Comparison of ENCODE assay signal across 15 cellular contexts in the genomic region with DNA sequence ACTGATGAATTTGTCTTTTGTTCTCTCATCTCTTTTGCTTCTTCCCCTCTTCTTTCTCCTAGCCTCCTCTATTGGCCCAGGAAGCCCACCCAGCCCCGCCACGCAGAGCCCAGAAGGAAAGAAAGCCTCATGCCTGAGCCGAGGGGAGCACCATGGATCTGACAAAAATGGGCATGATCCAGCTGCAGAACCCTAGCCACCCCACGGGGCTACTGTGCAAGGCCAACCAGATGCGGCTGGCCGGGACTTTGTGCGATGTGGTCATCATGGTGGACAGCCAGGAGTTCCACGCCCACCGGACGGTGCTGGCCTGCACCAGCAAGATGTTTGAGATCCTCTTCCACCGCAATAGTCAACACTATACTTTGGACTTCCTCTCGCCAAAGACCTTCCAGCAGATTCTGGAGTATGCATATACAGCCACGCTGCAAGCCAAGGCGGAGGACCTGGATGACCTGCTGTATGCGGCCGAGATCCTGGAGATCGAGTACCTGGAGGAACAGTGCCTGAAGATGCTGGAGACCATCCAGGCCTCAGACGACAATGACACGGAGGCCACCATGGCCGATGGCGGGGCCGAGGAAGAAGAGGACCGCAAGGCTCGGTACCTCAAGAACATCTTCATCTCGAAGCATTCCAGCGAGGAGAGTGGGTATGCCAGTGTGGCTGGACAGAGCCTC. TPM values are rescaled to one million over a fixed set of nuclear protein-coding genes. Genes with fewer than 3 reads are reported as not detected.
A peak's percentile ranks its signal among the peaks of the same experiment; 100 is the strongest.
DNase-seq lines count a peak whose midpoint lies in the region; ATAC-seq and TF ChIP-seq lines count a peak whose summit lies in the region.
"Had no signal": no experiment of that assay in that cellular context is flagged by ENCODE, and none has a peak within 500 bp of the region (broad histone marks: within the 10 kb centered on the region; RNA-seq: fewer than 3 reads in every experiment).

No MANE protein-coding gene starts in this region.

- peaks cover 71% of the 10 kb centered on the region for H3K4me1 ChIP-seq in lower lobe of right lung
- peaks cover 65% of the 10 kb centered on the region for H3K4me1 ChIP-seq in suprapubic skin
- peaks cover 4 to 94% (median 39%) of the 10 kb centered on the region in 6 donors for H3K4me1 ChIP-seq in spleen
- H3K4me1 ChIP-seq: BE2C had no signal

- no peaks in the 10 kb centered on the region for H3K9me3 Mint-ChIP-seq in chondrocyte (ENCODE audit: low read depth)
- H3K9me3 Mint-ChIP-seq: activated CD4-positive, alpha-beta memory T cell treated with anti-CD3 and anti-CD28 coated beads for 36 hours had no signal

- H3K9me3 ChIP-seq in lower lobe of right lung, result no peaks in the 10 kb centered on the region
- H3K9me3 ChIP-seq in suprapubic skin, result no peaks in the 10 kb centered on the region
- H3K9me3 ChIP-seq in spleen, result no peaks in the 10 kb centered on the region
- no peaks in the 10 kb centered on the region for H3K9me3 ChIP-seq in WERI-Rb-1 (ENCODE audit: severe bottlenecking)
- H3K9me3 ChIP-seq: BE2C, neutrophil had no signal

- H3K36me3 ChIP-seq in lower lobe of right lung (peaks cover 54% of the 10 kb centered on the region), suprapubic skin (peaks cover 51% of the 10 kb centered on the region), spleen (peaks cover 0 to 57% (median 19%) of the 10 kb centered on the region in 6 donors), WERI-Rb-1 (no peaks in the 10 kb centered on the region)
- H3K36me3 ChIP-seq: BE2C, neutrophil had no signal

- TF ChIP-seq EP300 in suprapubic skin (IDR thresholded peaks at IDR 0.05), result no peak

- 94% methylated on average over 24 of the region's 26 CpGs for WGBS in suprapubic skin
- WGBS in spleen, 5 donors, result 90 to 98% (median 95%) methylated on average over 24 to 26 of the region's 26 CpGs

- H3K27ac ChIP-seq in RWPE1, result peak overlapping the region; percentile 62
- H3K27ac ChIP-seq in lower lobe of right lung, result peak overlapping the region; percentile 98
- no peak overlapping the region for H3K27ac ChIP-seq in suprapubic skin
- H3K27ac ChIP-seq in spleen, result peak overlapping the region in 2 of 8 donors; percentile 94 to 95
- no peak overlapping the region for H3K27ac ChIP-seq in WERI-Rb-1
- H3K27ac ChIP-seq: neutrophil, skin epidermis had no signal

- no peak for TF ChIP-seq POLR2A in suprapubic skin (IDR thresholded peaks at IDR 0.05)
- TF ChIP-seq POLR2A in spleen (IDR thresholded peaks at IDR 0.05), result no peak

- peaks cover 30% of the 10 kb centered on the region for H3K4me1 Mint-ChIP-seq in chondrocyte (ENCODE audit: low read depth)

- peaks cover 40% of the 10 kb centered on the region for H3K36me3 Mint-ChIP-seq in chondrocyte (ENCODE audit: low read depth)
- H3K36me3 Mint-ChIP-seq: activated CD4-positive, alpha-beta memory T cell treated with anti-CD3 and anti-CD28 coated beads for 36 hours had no signal

- H3K27me3 ChIP-seq in lower lobe of right lung (ENCODE audit: low read depth) (peaks cover 5% of the 10 kb centered on the region), suprapubic skin (no peaks in the 10 kb centered on the region), spleen (replicated peaks in 1 of 7) (peaks cover 0 to 36% (median 11%) of the 10 kb centered on the region in 7 donors), WERI-Rb-1 (ENCODE audit: insufficient read depth, low read depth, severe bottlenecking) (peaks cover 47% of the 10 kb centered on the region)

- no peak for DNase-seq in RWPE1 (ENCODE audit: low spot score)
- DNase-seq in chondrocyte (ENCODE audit: low spot score), result peak; percentile 78
- no peak for DNase-seq in lower lobe of right lung
- no peak for DNase-seq in suprapubic skin (ENCODE audit: low spot score in 2 of 2)
- DNase-seq in spleen, result no peak
- DNase-seq in stimulated activated CD4-positive, alpha-beta T cell treated with anti-CD3 and anti-CD28 coated beads, Interleukin-4, amount 100 ng/mL, for 24 hours, result no peak
- no peak for DNase-seq in WERI-Rb-1
- DNase-seq: activated CD4-positive, alpha-beta memory T cell treated with anti-CD3 and anti-CD28 coated beads for 36 hours; BE2C; effector CD8-positive, alpha-beta T cell; NCI-H2029; NCI-H526 had no signal

- no peak overlapping the region for H3K27ac Mint-ChIP-seq in chondrocyte (ENCODE audit: unreplicated experiment)
- H3K27ac Mint-ChIP-seq: activated CD4-positive, alpha-beta memory T cell treated with anti-CD3 and anti-CD28 coated beads for 36 hours had no signal

- peak overlapping the region; percentile 85 for H3K4me3 ChIP-seq in lower lobe of right lung
- H3K4me3 ChIP-seq in suprapubic skin, result peak overlapping the region; percentile 91
- H3K4me3 ChIP-seq in spleen, result peak overlapping the region in 3 of 8 donors; percentile 80 to 97 (median 88)
- H3K4me3 ChIP-seq in WERI-Rb-1 (ENCODE audit: low read depth, low read length), result no peak overlapping the region
- H3K4me3 ChIP-seq: skin epidermis had no signal

- peak overlapping the region; percentile 19 for H3K4me3 Mint-ChIP-seq in chondrocyte (ENCODE audit: unreplicated experiment)
- H3K4me3 Mint-ChIP-seq: activated CD4-positive, alpha-beta memory T cell treated with anti-CD3 and anti-CD28 coated beads for 36 hours had no signal

- no peak for ATAC-seq in lower lobe of right lung
- ATAC-seq in GM19328 (IDR thresholded peaks at IDR 0.05; ENCODE audit: unreplicated experiment), result no peak

- peaks cover 13% of the 10 kb centered on the region for H3K27me3 Mint-ChIP-seq in chondrocyte (ENCODE audit: low read depth)

- no peak for TF ChIP-seq CTCF in RWPE1 (conservative IDR thresholded peaks at IDR 0.05; ENCODE audit: low read depth)
- TF ChIP-seq CTCF in chondrocyte (IDR thresholded peaks at IDR 0.05), result no peak
- TF ChIP-seq CTCF in lower lobe of right lung (IDR thresholded peaks at IDR 0.05), result no peak
- no peak for TF ChIP-seq CTCF in suprapubic skin (IDR thresholded peaks at IDR 0.05)
- TF ChIP-seq CTCF in spleen (IDR thresholded peaks at IDR 0.05 in 8 of 11, conservative IDR thresholded peaks at IDR 0.05 in 3 of 11), result no peak
- TF ChIP-seq CTCF in WERI-Rb-1 (IDR thresholded peaks at IDR 0.05; ENCODE audit: low read depth, low read length), result no peak

- intact Hi-C loops in lower lobe of right lung (cut with DNase I) (no loop called here), spleen (cut with DNase I; ENCODE audit: low total_unique reads) (no loop called here)

- CTCF ChIA-PET in RWPE1 (lab: Yijun Ruan, JAX), result no interaction called here

- POLR2A ChIA-PET in RWPE1 (lab: Yijun Ruan, JAX; ENCODE audit: low non-redundant PET), result no interaction called here

RNA-seq across cellular contexts. Expression of gene ZBTB16, which starts 3.8 kb away (rescaled TPM):
- total RNA-seq in chondrocyte (18.5 to 22.0 TPM (median 21.9 TPM) in 3 replicates), lower lobe of right lung (171 TPM), suprapubic skin (100 to 1,000 TPM; 142 to 474 (median 232) TPM), spleen (10 to 100 TPM in 6 of 7 donors, 1 to 10 TPM in 1; 8.4 to 85.6 (median 81.9) TPM)
- polyA plus RNA-seq in spleen, result 1 to 10 TPM; 1.5 to 9.2 (median 2.8) TPM

Comparison
In these comparisons a context has a peak if more than half of its experiments do, and no peak if none do; other contexts are left out.
1. H3K27ac ChIP-seq: peak in RWPE1 (single experiment) and lower lobe of right lung (single experiment); none in suprapubic skin (single experiment) and WERI-Rb-1 (single experiment).